In genomic region chr2:113080134-113080533, GRCh38 we compare ENCODE assay signal across 1 cellular context.
TF ChIP-seq lines count a peak whose summit lies in the region.

No MANE protein-coding gene starts in this region.

TF ChIP-seq in H1, 55 proteins besides CTCF, POLR2A, EP300 and RAD21:
- TF ChIP-seq KDM1A (IDR thresholded peaks at IDR 0.05; ENCODE audit: borderline replicate concordance, low read length) (no peak), BRCA1 (IDR thresholded peaks at IDR 0.05; ENCODE audit: low read depth, low read length) (no peak), SP2 (IDR thresholded peaks at IDR 0.05; ENCODE audit: low read length) (no peak), ZNF274 (IDR thresholded peaks at IDR 0.05; ENCODE audit: borderline replicate concordance, extremely low read depth, low read length) (no peak), BCL11A (IDR thresholded peaks at IDR 0.05; ENCODE audit: low read depth in 2 of 2, low read length in 2 of 2) (no peak), TAF7 (optimal IDR thresholded peaks at IDR 0.05; ENCODE audit: borderline replicate concordance, low read depth, low read length) (no peak), CBX5 (IDR thresholded peaks at IDR 0.05; ENCODE audit: low read depth, low read length) (no peak), TBP (IDR thresholded peaks at IDR 0.05; ENCODE audit: low read depth, low read length) (no peak), EZH2 (IDR thresholded peaks at IDR 0.05; ENCODE audit: low read depth, low read length, severe bottlenecking) (no peak), ASH2L (IDR thresholded peaks at IDR 0.05; ENCODE audit: low read length) (no peak), GABPA (IDR thresholded peaks at IDR 0.05; ENCODE audit: borderline replicate concordance, insufficient read depth, low read length) (no peak), NRF1 (IDR thresholded peaks at IDR 0.05; ENCODE audit: low read depth, low read length) (no peak), KDM4A (IDR thresholded peaks at IDR 0.05; ENCODE audit: low read depth, low read length, severe bottlenecking) (no peak), CEBPB (IDR thresholded peaks at IDR 0.05; ENCODE audit: low read depth, low read length) (no peak), CHD7 (IDR thresholded peaks at IDR 0.05; ENCODE audit: insufficient replicate concordance, low read length) (no peak), TEAD4 (IDR thresholded peaks at IDR 0.05; ENCODE audit: low read depth, low read length) (no peak), SIRT6 (IDR thresholded peaks at IDR 0.05; ENCODE audit: low read length) (no peak), MAX (IDR thresholded peaks at IDR 0.05) (no peak), CHD1 (IDR thresholded peaks at IDR 0.05; ENCODE audit: low read depth, low read length) (no peak)
